In the genomic region with DNA sequence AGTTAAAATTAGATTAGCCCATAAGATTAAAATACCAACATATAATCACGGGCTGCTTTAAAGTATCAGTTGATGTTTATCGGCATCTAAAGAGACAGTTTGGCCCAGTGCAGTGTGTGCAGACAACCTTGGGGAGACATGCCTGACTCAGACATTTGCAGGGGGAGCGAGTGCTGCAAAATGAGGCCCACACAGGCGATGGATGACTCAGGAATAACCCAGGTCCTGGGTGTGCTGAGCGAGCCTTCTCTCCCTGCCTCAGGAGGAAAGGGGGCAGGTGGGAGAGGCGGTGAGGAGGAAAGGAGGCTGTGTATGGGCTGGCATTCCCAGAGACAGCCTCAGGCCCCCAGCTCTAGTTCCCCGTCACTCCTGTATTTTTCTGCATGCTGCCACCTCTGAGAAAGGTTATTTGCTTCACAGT, we compare ENCODE assay signal across 2 cellular contexts.
TF ChIP-seq lines count a peak whose summit lies in the region.

No MANE protein-coding gene starts in this region.

TF ChIP-seq in A549, 52 proteins besides CTCF, POLR2A, EP300 and RAD21 (continued from another document):
- TF ChIP-seq FOSL2 (IDR thresholded peaks at IDR 0.05) (0 out of 2 replicates have a peak, but pooled peaks have one; percentile 7), FOSL2 (CRISPR knock-in tag; IDR thresholded peaks at IDR 0.05) (peak; percentile 65), NFE2L2 (conservative IDR thresholded peaks at IDR 0.05; ENCODE audit: low read length) (no peak)

TF ChIP-seq in IMR-90, 13 proteins besides CTCF, POLR2A, EP300 and RAD21 (continued from another document):
- TF ChIP-seq SMC3 (IDR thresholded peaks at IDR 0.05; ENCODE audit: low read depth, low read length) (no peak), CEBPB (IDR thresholded peaks at IDR 0.05; ENCODE audit: low read depth, low read length) (no peak), FOS (IDR thresholded peaks at IDR 0.05; ENCODE audit: low read depth, low read length) (peak; percentile 96), BHLHE40 (IDR thresholded peaks at IDR 0.05; ENCODE audit: low read depth, low read length) (peak; percentile 54)
